8 cellular contexts compared by ENCODE assay signal in the genomic region with DNA sequence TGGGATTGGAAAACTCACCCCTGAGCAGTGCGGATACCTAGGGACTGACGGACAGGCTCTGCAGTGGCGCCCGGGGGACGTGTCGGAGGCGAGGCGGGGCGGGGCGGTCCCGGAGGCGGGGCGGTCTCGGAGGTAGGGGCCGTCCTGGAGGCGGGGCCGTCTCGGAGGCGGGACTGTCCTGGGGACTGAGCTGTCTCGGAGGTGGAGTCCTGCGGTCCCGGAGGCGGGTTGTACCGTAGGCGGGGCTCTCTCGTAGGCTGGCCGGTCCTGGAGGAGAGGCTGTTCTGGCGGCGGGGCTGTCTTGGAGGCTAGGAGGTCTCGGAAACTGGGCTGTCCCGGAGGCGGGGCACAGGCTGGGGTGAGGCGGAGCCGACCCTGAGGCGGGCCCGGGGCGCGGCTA.
DNase-seq lines count a peak whose midpoint lies in the region; ATAC-seq and TF ChIP-seq lines count a peak whose summit lies in the region.
"Not testable (repeated sequence)": the region's sequence is repeated elsewhere in the genome, so short reads cannot be mapped to it uniquely, and the experiment has no call there.

No MANE protein-coding gene starts in this region.

- not testable (repeated sequence) for H3K4me1 Mint-ChIP-seq in activated naive CD4-positive, alpha-beta T cell treated with anti-CD3 and anti-CD28 coated beads, Interleukin-2, amount 10 ng/mL, durations not matched to agents 7 days and 5 days

- peak; percentile 66 for ATAC-seq in GM18508 (IDR thresholded peaks at IDR 0.05; ENCODE audit: insufficient read depth, unreplicated experiment)
- ATAC-seq in HG02798 (IDR thresholded peaks at IDR 0.05; ENCODE audit: poor library complexity, unreplicated experiment), result peak; percentile 81
- ATAC-seq in Right ventricle myocardium superior (ENCODE audit: poor library complexity), result peak; percentile 98

- H3K36me3 ChIP-seq in thyroid gland, result not testable (repeated sequence)

- H3K27me3 Mint-ChIP-seq in activated naive CD4-positive, alpha-beta T cell treated with anti-CD3 and anti-CD28 coated beads, Interleukin-2, amount 10 ng/mL, durations not matched to agents 7 days and 5 days, result not testable (repeated sequence)

- not testable (repeated sequence) for H3K27me3 ChIP-seq in thyroid gland

- H3K9me3 ChIP-seq in thyroid gland, result not testable (repeated sequence)

- intact Hi-C loops in Right ventricle myocardium superior (cut with DNase I); thyroid gland (cut with DNase I): not testable (repeated sequence)

- CTCF ChIA-PET in activated naive CD4-positive, alpha-beta T cell treated with anti-CD3 and anti-CD28 coated beads, Interleukin-2, amount 10 ng/mL, durations not matched to agents 7 days and 5 days (lab: Charles Lee), result not testable (repeated sequence)

- H3K9me3 Mint-ChIP-seq in activated naive CD4-positive, alpha-beta T cell treated with anti-CD3 and anti-CD28 coated beads, Interleukin-2, amount 10 ng/mL, durations not matched to agents 7 days and 5 days, result not testable (repeated sequence)

- H3K4me3 ChIP-seq in retinal pigment epithelial cell (ENCODE audit: low read length) (peak overlapping the region; percentile 43), thyroid gland (replicated peaks in 1 of 3) (peak overlapping the region in 1 of 3 donors; percentile 27)

- WGBS in thyroid gland, 2 donors, result no CpG with 5 or more reads among the region's 38 CpGs

- H3K4me1 ChIP-seq in thyroid gland, result not testable (repeated sequence)

- H3K4me3 Mint-ChIP-seq in activated naive CD4-positive, alpha-beta T cell treated with anti-CD3 and anti-CD28 coated beads, Interleukin-2, amount 10 ng/mL, durations not matched to agents 7 days and 5 days, result peak overlapping the region; percentile 75

- TF ChIP-seq CTCF in retinal pigment epithelial cell (conservative IDR thresholded peaks at IDR 0.05; ENCODE audit: low read depth, low read length); thyroid gland (IDR thresholded peaks at IDR 0.05): not testable (repeated sequence)

- not testable (repeated sequence) for H3K36me3 Mint-ChIP-seq in activated naive CD4-positive, alpha-beta T cell treated with anti-CD3 and anti-CD28 coated beads, Interleukin-2, amount 10 ng/mL, durations not matched to agents 7 days and 5 days

- peak overlapping the region; percentile 94 for H3K27ac Mint-ChIP-seq in activated naive CD4-positive, alpha-beta T cell treated with anti-CD3 and anti-CD28 coated beads, Interleukin-2, amount 10 ng/mL, durations not matched to agents 7 days and 5 days

- DNase-seq in NCI-H1436 (lab: John Stamatoyannopoulos, UW) (peak; percentile 58), T-helper 9 cell (peak; percentile 96), Right ventricle myocardium superior (peak; percentile 99), thyroid gland (peak; percentile 94 to 95)
- peak; percentile 96 for DNase-seq in activated naive CD4-positive, alpha-beta T cell treated with anti-CD3 and anti-CD28 coated beads, Interleukin-2, amount 10 ng/mL, durations not matched to agents 7 days and 5 days
- DNase-seq in retinal pigment epithelial cell (ENCODE audit: low read depth), result not testable (repeated sequence)

- peak overlapping the region in 1 of 3 donors; percentile 56 for H3K27ac ChIP-seq in thyroid gland

- TF ChIP-seq POLR2A in thyroid gland (IDR thresholded peaks at IDR 0.05), result not testable (repeated sequence)
